Comparison of ENCODE assay signal across 17 cellular contexts in genomic region chr7:139981533-139981932, GRCh38.
"Had no signal": no experiment of that assay in that cellular context is flagged by ENCODE, and none has a peak within 500 bp of the region (broad histone marks: within the 10 kb centered on the region; RNA-seq: fewer than 3 reads in every experiment).

No MANE protein-coding gene starts in this region.

- H3K9me3 Mint-ChIP-seq: activated CD4-positive, alpha-beta memory T cell treated with anti-CD3 and anti-CD28 coated beads, Interleukin-2, amount 10 ng/mL, durations not matched to agents 7 days and 5 days; activated T-cell treated with anti-CD3 and anti-CD28 coated beads, Interleukin-2, amount 50 U/mL, for 72 hours; stimulated activated memory B cell treated with anti-CD40 and anti-IgM and Interleukin-4, amounts not matched to agents 10 μg/mL and 1 μg/mL and 100 μg/mL, for 72 hours had no signal

- DNase-seq: activated CD4-positive, alpha-beta memory T cell treated with anti-CD3 and anti-CD28 coated beads, Interleukin-2, amount 10 ng/mL, durations not matched to agents 7 days and 5 days; activated CD4-positive, CD25-positive, alpha-beta regulatory T cell treated with anti-CD3 and anti-CD28 coated beads, Interleukin-2, amount 50 U/mL, for 72 hours; activated CD8-positive, alpha-beta memory T cell treated with anti-CD3 and anti-CD28 coated beads, Interleukin-2, amount 50 U/mL, for 48 hours; activated T-cell treated with anti-CD3 and anti-CD28 coated beads, Interleukin-2, amount 50 U/mL, for 72 hours; anterior cingulate cortex; brain microvascular endothelial cell; effector memory CD4-positive, alpha-beta T cell; head of caudate nucleus; left colon; lower lobe of right lung; stimulated activated CD4-positive, alpha-beta T cell treated with anti-CD3 and anti-CD28 coated beads, Interleukin-12 subunit alpha, Interleukin-12 subunit beta, amount 100 ng/mL, for 4 hours; stimulated activated CD4-positive, alpha-beta T cell treated with anti-CD3 and anti-CD28 coated beads, Interleukin-2, amount 100 ng/mL, for 24 hours; T1000 had no signal

- H3K4me3 Mint-ChIP-seq: dendritic cell treated with granulocyte-macrophage colony-stimulating factor and Interleukin-4, amounts not matched to agents 40 ng/mL and 50 ng/mL, for 4 days; stimulated activated memory B cell treated with anti-CD40 and anti-IgM and Interleukin-4, amounts not matched to agents 10 μg/mL and 1 μg/mL and 100 μg/mL, for 72 hours had no signal

- H3K27ac Mint-ChIP-seq: dendritic cell treated with granulocyte-macrophage colony-stimulating factor and Interleukin-4, amounts not matched to agents 40 ng/mL and 50 ng/mL, for 4 days; stimulated activated memory B cell treated with anti-CD40 and anti-IgM and Interleukin-4, amounts not matched to agents 10 μg/mL and 1 μg/mL and 100 μg/mL, for 72 hours had no signal

- H3K4me3 ChIP-seq: lower lobe of right lung had no signal

- H3K36me3 Mint-ChIP-seq: stimulated activated memory B cell treated with anti-CD40 and anti-IgM and Interleukin-4, amounts not matched to agents 10 μg/mL and 1 μg/mL and 100 μg/mL, for 72 hours had no signal

- H3K27ac ChIP-seq: brain microvascular endothelial cell, epithelial cell of prostate, lower lobe of right lung, parathyroid adenoma had no signal

- ATAC-seq: left colon; lower lobe of right lung; stimulated activated memory B cell treated with anti-CD40 and anti-IgM and Interleukin-4, amounts not matched to agents 10 μg/mL and 1 μg/mL and 100 μg/mL, for 72 hours had no signal

- H3K36me3 ChIP-seq: brain microvascular endothelial cell, lower lobe of right lung had no signal

- H3K9me3 ChIP-seq: lower lobe of right lung had no signal

- H3K4me1 ChIP-seq: lower lobe of right lung had no signal

- H3K27me3 Mint-ChIP-seq: activated CD4-positive, alpha-beta memory T cell treated with anti-CD3 and anti-CD28 coated beads, Interleukin-2, amount 10 ng/mL, durations not matched to agents 7 days and 5 days; dendritic cell treated with granulocyte-macrophage colony-stimulating factor and Interleukin-4, amounts not matched to agents 40 ng/mL and 50 ng/mL, for 4 days; stimulated activated memory B cell treated with anti-CD40 and anti-IgM and Interleukin-4, amounts not matched to agents 10 μg/mL and 1 μg/mL and 100 μg/mL, for 72 hours had no signal
